In genomic region chr22:50481045-50481439, GRCh38 we compare ENCODE assay signal across 8 cellular contexts. TPM values are rescaled to one million over a fixed set of nuclear protein-coding genes. Genes with fewer than 3 reads are reported as not detected.
A peak's percentile ranks its signal among the peaks of the same experiment; 100 is the strongest.
DNase-seq lines count a peak whose midpoint lies in the region; ATAC-seq, FAIRE-seq and TF ChIP-seq lines count a peak whose summit lies in the region.

No MANE protein-coding gene starts in this region.

- H3K27ac Mint-ChIP-seq in activated T-cell treated with anti-CD3 and anti-CD28 coated beads, Interleukin-2, amount 50 U/mL, for 24 hours: no peak overlapping the region
- H3K27ac Mint-ChIP-seq in activated naive CD8-positive, alpha-beta T cell: no peak overlapping the region

- dilution Hi-C loops in keratinocyte (cut with MboI; ENCODE audit: extremely low pct_ligation_motif_present, low sequenced_read_pairs): no loop called here

- H3K9me3 ChIP-seq in keratinocyte (ENCODE audit: control insufficient read depth, low read depth, low read length): no peaks in the 10 kb centered on the region
- H3K9me3 ChIP-seq in thoracic aorta: no peaks in the 10 kb centered on the region

- no peaks in the 10 kb centered on the region for H3K79me2 ChIP-seq in keratinocyte (ENCODE audit: control insufficient read depth, insufficient read depth, low read length)

- no peaks in the 10 kb centered on the region for H3K36me3 Mint-ChIP-seq in activated T-cell treated with anti-CD3 and anti-CD28 coated beads, Interleukin-2, amount 50 U/mL, for 24 hours (ENCODE audit: low read depth)
- no peaks in the 10 kb centered on the region for H3K36me3 Mint-ChIP-seq in activated naive CD8-positive, alpha-beta T cell

- H3K4me2 ChIP-seq in keratinocyte (ENCODE audit: control insufficient read depth, extremely low read depth, insufficient read depth, low read depth, low read length): peak overlapping the region; percentile 41

- no peaks in the 10 kb centered on the region for H3K9me1 ChIP-seq in keratinocyte (ENCODE audit: control insufficient read depth, extremely low read depth, insufficient read depth, low read length)

- DNase-seq in activated T-cell treated with anti-CD3 and anti-CD28 coated beads, Interleukin-2, amount 50 U/mL, for 24 hours: no peak
- DNase-seq in activated T-cell treated with anti-CD3 and anti-CD28 coated beads for 4 hours (no peak), keratinocyte (ENCODE audit: low read depth, low spot score) (no peak), thoracic aorta (ENCODE audit: low spot score) (no peak), COLO829 (ENCODE audit: low spot score) (no peak)

- H3K27me3 ChIP-seq in keratinocyte (ENCODE audit: control insufficient read depth, extremely low read depth, insufficient read depth, low read length) (peaks cover 28% of the 10 kb centered on the region), thoracic aorta (replicated peaks; ENCODE audit: insufficient read depth) (no peaks in the 10 kb centered on the region)

- H3K36me3 ChIP-seq in keratinocyte (ENCODE audit: control insufficient read depth in 2 of 2, extremely low read depth in 1 of 2, insufficient read depth in 2 of 2, low read length in 2 of 2): no peaks in the 10 kb centered on the region
- no peaks in the 10 kb centered on the region for H3K36me3 ChIP-seq in thoracic aorta

- no peak for ATAC-seq in thoracic aorta (ENCODE audit: insufficient number of reproducible peaks, low FRiP score, low read depth)
- no peak for ATAC-seq in GM19467 (IDR thresholded peaks at IDR 0.05; ENCODE audit: unreplicated experiment)
- no peak for ATAC-seq in GM19351 (IDR thresholded peaks at IDR 0.05; ENCODE audit: unreplicated experiment)

- H3K4me1 ChIP-seq in keratinocyte (ENCODE audit: control insufficient read depth, extremely low read depth, insufficient read depth, low read length): peaks cover 9% of the 10 kb centered on the region
- no peaks in the 10 kb centered on the region for H3K4me1 ChIP-seq in thoracic aorta (ENCODE audit: control insufficient read depth in 1 of 2, low read depth in 2 of 2)

- H2AFZ ChIP-seq in keratinocyte (ENCODE audit: control insufficient read depth, low read length): peak overlapping the region; percentile 6

- H3K4me3 ChIP-seq in keratinocyte (ENCODE audit: control insufficient read depth in 2 of 3, extremely low read depth in 1 of 3, insufficient read depth in 2 of 3, low read depth in 1 of 3, low read length in 3 of 3) (peak overlapping the region; percentile 29 to 41 (median 38)), thoracic aorta (peak overlapping the region; percentile 64)

- FAIRE-seq in keratinocyte (lab: Jason Lieb, UNC): no peak

- peaks cover 6% of the 10 kb centered on the region for H3K27me3 Mint-ChIP-seq in activated T-cell treated with anti-CD3 and anti-CD28 coated beads, Interleukin-2, amount 50 U/mL, for 24 hours
- no peaks in the 10 kb centered on the region for H3K27me3 Mint-ChIP-seq in activated naive CD8-positive, alpha-beta T cell

- H3K4me1 Mint-ChIP-seq in activated T-cell treated with anti-CD3 and anti-CD28 coated beads, Interleukin-2, amount 50 U/mL, for 24 hours (ENCODE audit: low read depth): peaks cover 5% of the 10 kb centered on the region
- peaks cover 9% of the 10 kb centered on the region for H3K4me1 Mint-ChIP-seq in activated naive CD8-positive, alpha-beta T cell (ENCODE audit: low read depth)

- peak overlapping the region; percentile 52 for H3K4me3 Mint-ChIP-seq in activated T-cell treated with anti-CD3 and anti-CD28 coated beads, Interleukin-2, amount 50 U/mL, for 24 hours
- H3K4me3 Mint-ChIP-seq in activated naive CD8-positive, alpha-beta T cell: peak overlapping the region; percentile 82

- H4K20me1 ChIP-seq in keratinocyte (ENCODE audit: control insufficient read depth, extremely low read depth, insufficient read depth, low read length): peaks cover 3% of the 10 kb centered on the region

- peak overlapping the region; percentile 73 for H3K9ac ChIP-seq in keratinocyte (ENCODE audit: control insufficient read depth, extremely low read depth, insufficient read depth, low read length)

- TF ChIP-seq CTCF in keratinocyte (optimal IDR thresholded peaks at IDR 0.05 in 1 of 3, IDR thresholded peaks at IDR 0.05 in 1 of 3, conservative IDR thresholded peaks at IDR 0.05 in 1 of 3; ENCODE audit: extremely low read depth in 1 of 3, insufficient read depth in 2 of 3, low read length in 3 of 3): no peak
- no peak for TF ChIP-seq CTCF in thoracic aorta (IDR thresholded peaks at IDR 0.05)

- H3K27ac ChIP-seq in keratinocyte (ENCODE audit: control insufficient read depth, insufficient read depth, low read length): no peak overlapping the region
- no peak overlapping the region for H3K27ac ChIP-seq in thoracic aorta

- H3K9me3 Mint-ChIP-seq in activated T-cell treated with anti-CD3 and anti-CD28 coated beads, Interleukin-2, amount 50 U/mL, for 24 hours: no peaks in the 10 kb centered on the region
- no peaks in the 10 kb centered on the region for H3K9me3 Mint-ChIP-seq in activated naive CD8-positive, alpha-beta T cell (ENCODE audit: low read depth)

RNA-seq across cellular contexts. Expression of gene ADM2, which starts 0.3 kb away (rescaled TPM):
- polyA plus RNA-seq in keratinocyte: 0.21 to 0.54 TPM (median 0.27 TPM) in 3 replicates
- 1.5 TPM for polyA plus RNA-seq in keratinocyte (2011; ENCODE audit: low read depth)
- 0.55 and 0.86 TPM in 2 replicates for polyA plus RNA-seq in keratinocyte (2011; cell fraction: cytosol; rRNA removed)
- 1.7 and 2.0 TPM in 2 replicates for polyA plus RNA-seq in keratinocyte (2011; cell fraction: nucleus; rRNA removed)
- 0.79 and 6.0 TPM in 2 replicates for polyA plus RNA-seq in keratinocyte (2012; ENCODE audit: low replicate concordance)
- polyA minus RNA-seq in keratinocyte: 0.22 to 0.95 TPM (median 0.46 TPM) in 3 replicates
- polyA minus RNA-seq in keratinocyte (2011; cell fraction: cytosol; rRNA and poly(A)+ RNA removed): 1.2 TPM
- 0.95 and 1.2 TPM in 2 replicates for polyA minus RNA-seq in keratinocyte (2011; cell fraction: nucleus; rRNA and poly(A)+ RNA removed)
- under 1 TPM in 1 of 2 donors, not detected in 1; 0.14 TPM for total RNA-seq in thoracic aorta

RNA-seq across cellular contexts. Expression of gene MIOX, which starts 5.6 kb away (rescaled TPM):
- polyA plus RNA-seq in keratinocyte: not detected in 3 replicates
- polyA plus RNA-seq in keratinocyte (2011; ENCODE audit: low read depth): not detected
- not detected in 2 replicates for polyA plus RNA-seq in keratinocyte (2011; cell fraction: cytosol; rRNA removed)
- polyA plus RNA-seq in keratinocyte (2011; cell fraction: nucleus; rRNA removed): 0.11 TPM in 1 of 2 replicates, not detected in the other
- polyA plus RNA-seq in keratinocyte (2012; ENCODE audit: low replicate concordance): 0.30 TPM in 1 of 2 replicates, not detected in the other
- not detected in 3 replicates for polyA minus RNA-seq in keratinocyte
- polyA minus RNA-seq in keratinocyte (2011; cell fraction: cytosol; rRNA and poly(A)+ RNA removed): not detected
- polyA minus RNA-seq in keratinocyte (2011; cell fraction: nucleus; rRNA and poly(A)+ RNA removed): not detected in 2 replicates
- not detected for total RNA-seq in thoracic aorta

RNA-seq across cellular contexts. Expression of gene SBF1, which starts 6.2 kb away (rescaled TPM):
- 16.2 to 34.4 TPM (median 25.8 TPM) in 3 replicates for polyA plus RNA-seq in keratinocyte
- polyA plus RNA-seq in keratinocyte (2011; ENCODE audit: low read depth): 29.5 TPM
- polyA plus RNA-seq in keratinocyte (2011; cell fraction: cytosol; rRNA removed): 13.8 and 31.0 TPM in 2 replicates
- 54.5 and 72.8 TPM in 2 replicates for polyA plus RNA-seq in keratinocyte (2011; cell fraction: nucleus; rRNA removed)
- polyA plus RNA-seq in keratinocyte (2012; ENCODE audit: low replicate concordance): 41.6 and 46.7 TPM in 2 replicates
- 55.4 to 126 TPM (median 62.6 TPM) in 3 replicates for polyA minus RNA-seq in keratinocyte
- 106 TPM for polyA minus RNA-seq in keratinocyte (2011; cell fraction: cytosol; rRNA and poly(A)+ RNA removed)
- polyA minus RNA-seq in keratinocyte (2011; cell fraction: nucleus; rRNA and poly(A)+ RNA removed): 65.5 and 70.3 TPM in 2 replicates
- total RNA-seq in thoracic aorta: 10 to 100 TPM; 72.9 to 99.9 TPM

RNA-seq across cellular contexts. Expression of gene LMF2, which starts 26.5 kb away (rescaled TPM):
- 13.2 to 29.4 TPM (median 22.0 TPM) in 3 replicates for polyA plus RNA-seq in keratinocyte
- 3.1 TPM for polyA plus RNA-seq in keratinocyte (2011; ENCODE audit: low read depth)
- 6.5 and 18.4 TPM in 2 replicates for polyA plus RNA-seq in keratinocyte (2011; cell fraction: cytosol; rRNA removed)
- 104 and 135 TPM in 2 replicates for polyA plus RNA-seq in keratinocyte (2011; cell fraction: nucleus; rRNA removed)
- 13.9 and 37.9 TPM in 2 replicates for polyA plus RNA-seq in keratinocyte (2012; ENCODE audit: low replicate concordance)
- 23.4 to 35.9 TPM (median 23.7 TPM) in 3 replicates for polyA minus RNA-seq in keratinocyte
- polyA minus RNA-seq in keratinocyte (2011; cell fraction: cytosol; rRNA and poly(A)+ RNA removed): 63.7 TPM
- polyA minus RNA-seq in keratinocyte (2011; cell fraction: nucleus; rRNA and poly(A)+ RNA removed): 60.1 and 63.4 TPM in 2 replicates
- total RNA-seq in thoracic aorta: 10 to 100 TPM; 61.9 to 87.6 TPM

RNA-seq across cellular contexts. Expression of gene NCAPH2, which starts 27.0 kb away (rescaled TPM):
- 11.0 to 16.4 TPM (median 11.4 TPM) in 3 replicates for polyA plus RNA-seq in keratinocyte
- polyA plus RNA-seq in keratinocyte (2011; ENCODE audit: low read depth): 7.2 TPM
- 7.3 and 9.1 TPM in 2 replicates for polyA plus RNA-seq in keratinocyte (2011; cell fraction: cytosol; rRNA removed)
- 18.5 and 20.4 TPM in 2 replicates for polyA plus RNA-seq in keratinocyte (2011; cell fraction: nucleus; rRNA removed)
- polyA plus RNA-seq in keratinocyte (2012; ENCODE audit: low replicate concordance): 11.4 and 22.5 TPM in 2 replicates
- polyA minus RNA-seq in keratinocyte: 12.1 to 31.3 TPM (median 15.6 TPM) in 3 replicates
- polyA minus RNA-seq in keratinocyte (2011; cell fraction: cytosol; rRNA and poly(A)+ RNA removed): 25.3 TPM
- 7.0 and 7.7 TPM in 2 replicates for polyA minus RNA-seq in keratinocyte (2011; cell fraction: nucleus; rRNA and poly(A)+ RNA removed)
- total RNA-seq in thoracic aorta: 10 to 100 TPM; 40.8 to 50.4 TPM
